In the genomic region with DNA sequence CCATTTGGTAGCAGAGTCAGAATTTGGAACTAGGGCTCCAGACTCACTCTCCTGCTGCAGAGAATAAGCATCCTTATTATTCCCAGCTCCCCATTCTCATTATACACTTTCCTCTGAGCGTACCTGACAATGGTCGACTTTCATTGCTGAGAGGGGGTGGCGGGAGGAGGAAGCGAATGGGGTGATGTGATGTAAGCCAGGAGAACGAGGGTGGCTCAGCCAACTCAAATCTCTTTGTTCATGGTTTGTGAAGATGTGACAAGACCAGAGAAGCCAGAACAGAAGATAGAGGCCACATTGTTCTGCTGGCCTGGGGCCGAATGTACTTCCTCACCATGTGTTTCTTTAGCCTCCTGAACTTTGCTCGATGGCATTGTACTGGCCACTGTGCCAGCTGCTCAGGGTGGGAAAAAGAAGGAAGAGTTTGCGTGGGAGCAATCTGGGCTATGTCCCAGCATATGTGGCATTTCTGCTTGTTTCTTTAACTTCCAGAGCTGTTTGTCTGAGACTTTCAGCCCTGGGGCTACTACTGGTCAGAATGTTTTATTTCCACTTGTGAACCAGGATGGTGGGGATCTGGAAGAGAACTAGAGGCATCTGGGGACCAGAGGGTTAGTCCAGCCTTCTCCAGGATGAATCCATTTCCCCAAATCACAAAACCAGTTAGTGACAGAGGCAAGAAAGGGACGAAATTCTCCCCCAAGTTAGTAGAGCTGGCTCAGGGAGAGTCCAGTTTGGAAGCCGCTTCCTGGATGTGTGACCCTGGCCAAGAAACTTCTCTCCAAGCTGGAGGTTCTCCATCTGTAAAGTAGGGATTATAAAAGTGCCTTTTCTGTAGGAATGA, we compare ENCODE assay signal across 14 cellular contexts.
DNase-seq lines count a peak whose midpoint lies in the region; ATAC-seq, FAIRE-seq and TF ChIP-seq lines count a peak whose summit lies in the region.
"Had no signal": no experiment of that assay in that cellular context is flagged by ENCODE, and none has a peak within 500 bp of the region (broad histone marks: within the 10 kb centered on the region; RNA-seq: fewer than 3 reads in every experiment).

No MANE protein-coding gene starts in this region.

- no peaks in the 10 kb centered on the region for H3K79me2 ChIP-seq in mammary epithelial cell (ENCODE audit: insufficient read depth, low read length)

- H3K36me3 ChIP-seq in mammary epithelial cell (ENCODE audit: insufficient read depth, low read length) (no peaks in the 10 kb centered on the region), skeletal muscle tissue (ENCODE audit: control insufficient read depth in 3 of 3, insufficient read depth in 3 of 3, low read length in 3 of 3) (no peaks in the 10 kb centered on the region)
- H3K36me3 ChIP-seq: neutrophil, tibial nerve had no signal

- peak overlapping the region; percentile 88 for H2AFZ ChIP-seq in mammary epithelial cell (ENCODE audit: low read depth, low read length)

- H3K27me3 ChIP-seq in mammary epithelial cell (ENCODE audit: insufficient read depth, low read length) (no peaks in the 10 kb centered on the region), skeletal muscle tissue (ENCODE audit: control insufficient read depth in 3 of 3, insufficient read depth in 3 of 3, low read length in 3 of 3) (no peaks in the 10 kb centered on the region)
- H3K27me3 ChIP-seq: tibial nerve had no signal

- DNase-seq in GM12891 (ENCODE audit: insufficient read length, low spot score), result no peak
- DNase-seq in mammary epithelial cell, result peak; percentile 46
- DNase-seq in islet precursor cell, result peak; percentile 79
- no peak for DNase-seq in NCI-H2107 treated with DMSO at 0.1 percent for 48 hours (lab: John Stamatoyannopoulos, UW; ENCODE audit: unreplicated experiment)
- DNase-seq in SIG-M5 treated with dmso at 0.1 percent for 504 hours (lab: John Stamatoyannopoulos, UW; ENCODE audit: unreplicated experiment), result no peak
- DNase-seq in NCI-H1930 (lab: John Stamatoyannopoulos, UW), result no peak
- DNase-seq: activated CD4-positive, CD25-positive, alpha-beta regulatory T cell treated with anti-CD3 and anti-CD28 coated beads, Interleukin-2, amount 50 U/mL, for 72 hours; activated naive CD4-positive, alpha-beta T cell treated with anti-CD3 and anti-CD28 coated beads for 36 hours; CD8-positive, alpha-beta memory T cell; Kasumi-1 had no signal

- TF ChIP-seq POLR2A in GM12891 (IDR thresholded peaks at IDR 0.05; ENCODE audit: low read depth, low read length), result no peak

- BruUV-seq in mammary epithelial cell (replicated peaks; lab: Mats Ljungman, UMichigan), result no TSS peak

- WGBS in mammary epithelial cell (ENCODE audit: low coverage, missing lambda C conversion rate), result 12% methylated on average over 9 of the region's 10 CpGs

- peaks cover 25% of the 10 kb centered on the region for H3K4me1 ChIP-seq in mammary epithelial cell (ENCODE audit: insufficient read depth, low read length)
- H3K4me1 ChIP-seq in skeletal muscle tissue (ENCODE audit: control insufficient read depth in 3 of 3, insufficient read depth in 3 of 3, low read length in 3 of 3), result peaks cover 29 to 37% (median 36%) of the 10 kb centered on the region in 3 donors

- H4K20me1 ChIP-seq in mammary epithelial cell (ENCODE audit: insufficient read depth, low read length), result no peaks in the 10 kb centered on the region

- no peak for TF ChIP-seq CTCF in mammary epithelial cell (conservative IDR thresholded peaks at IDR 0.05 in 1 of 2, IDR thresholded peaks at IDR 0.05 in 1 of 2; ENCODE audit: extremely low read depth in 1 of 2, insufficient read depth in 1 of 2, low read depth in 1 of 2, low read length in 2 of 2)

- intact Hi-C loops in mammary epithelial cell (cut with micrococcal nuclease), result no loop called here

- H3K9me3 ChIP-seq in mammary epithelial cell (replicated peaks; ENCODE audit: insufficient read depth, low read length) (no peaks in the 10 kb centered on the region), skeletal muscle tissue (ENCODE audit: control insufficient read depth in 3 of 3, low read length in 3 of 3) (no peaks in the 10 kb centered on the region)
- H3K9me3 ChIP-seq: neutrophil, tibial nerve had no signal

- H3K4me3 ChIP-seq in mammary epithelial cell (replicated peaks in 1 of 3; ENCODE audit: insufficient read depth in 1 of 3, low read depth in 2 of 3, low read length in 3 of 3) (no peak overlapping the region), skeletal muscle tissue (ENCODE audit: low read length in 3 of 3) (no peak overlapping the region)
- H3K4me3 ChIP-seq: tibial nerve had no signal

- no peak overlapping the region for H3K9ac ChIP-seq in mammary epithelial cell (ENCODE audit: insufficient read depth, low read length)
- H3K9ac ChIP-seq in skeletal muscle tissue (ENCODE audit: low read depth in 1 of 3, low read length in 3 of 3), result peak overlapping the region in 2 of 3 donors; percentile 10 to 46

- peak overlapping the region; percentile 38 for H3K4me2 ChIP-seq in mammary epithelial cell (ENCODE audit: insufficient read depth, low read depth, low read length)

- in situ Hi-C loops in mammary epithelial cell (cut with MboI; ENCODE audit: low sequenced_read_pairs in 2 of 2), result no loop called here

- peak; percentile 58 for FAIRE-seq in GM12891 (lab: Jason Lieb, UNC)

- H3K27ac ChIP-seq in mammary epithelial cell (ENCODE audit: insufficient read depth, low read depth, low read length) (peak overlapping the region; percentile 31), skeletal muscle tissue (ENCODE audit: low read depth, low read length) (peak overlapping the region; percentile 31)
- H3K27ac ChIP-seq: neutrophil had no signal

- CTCF ChIA-PET in mammary epithelial cell (lab: Charles Lee; ENCODE audit: low non-redundant PET), result no interaction called here

- ATAC-seq in HG02678 (IDR thresholded peaks at IDR 0.05; ENCODE audit: unreplicated experiment), result no peak

- dilution Hi-C loops in mammary epithelial cell (cut with HindIII; ENCODE audit: low sequenced_read_pairs), result no loop called here

TF ChIP-seq in GM12891, 5 proteins besides CTCF, POLR2A, EP300 and RAD21:
- TF ChIP-seq POLR2AphosphoS5 (IDR thresholded peaks at IDR 0.05; ENCODE audit: low read depth, low read length), result no peak
- no peak for TF ChIP-seq POU2F2 (IDR thresholded peaks at IDR 0.05; ENCODE audit: low read depth, low read length)
- no peak for TF ChIP-seq SPI1 (IDR thresholded peaks at IDR 0.05; ENCODE audit: low read depth, low read length)
- TF ChIP-seq TAF1 (IDR thresholded peaks at IDR 0.05; ENCODE audit: low read depth, low read length), result no peak
- no peak for TF ChIP-seq PAX5 (IDR thresholded peaks at IDR 0.05; ENCODE audit: insufficient read depth, low read length, severe bottlenecking)

Comparison
In these comparisons a context has a peak if more than half of its experiments do, and no peak if none do; other contexts are left out.
1. DNase-seq: peak in mammary epithelial cell (single experiment) and islet precursor cell (single experiment); none in GM12891 (single experiment), NCI-H2107 treated with DMSO at 0.1 percent for 48 hours (single experiment), SIG-M5 treated with dmso at 0.1 percent for 504 hours (single experiment) and NCI-H1930 (0 of 2).